ENCODE assay signal across 8 cellular contexts in the genomic region with DNA sequence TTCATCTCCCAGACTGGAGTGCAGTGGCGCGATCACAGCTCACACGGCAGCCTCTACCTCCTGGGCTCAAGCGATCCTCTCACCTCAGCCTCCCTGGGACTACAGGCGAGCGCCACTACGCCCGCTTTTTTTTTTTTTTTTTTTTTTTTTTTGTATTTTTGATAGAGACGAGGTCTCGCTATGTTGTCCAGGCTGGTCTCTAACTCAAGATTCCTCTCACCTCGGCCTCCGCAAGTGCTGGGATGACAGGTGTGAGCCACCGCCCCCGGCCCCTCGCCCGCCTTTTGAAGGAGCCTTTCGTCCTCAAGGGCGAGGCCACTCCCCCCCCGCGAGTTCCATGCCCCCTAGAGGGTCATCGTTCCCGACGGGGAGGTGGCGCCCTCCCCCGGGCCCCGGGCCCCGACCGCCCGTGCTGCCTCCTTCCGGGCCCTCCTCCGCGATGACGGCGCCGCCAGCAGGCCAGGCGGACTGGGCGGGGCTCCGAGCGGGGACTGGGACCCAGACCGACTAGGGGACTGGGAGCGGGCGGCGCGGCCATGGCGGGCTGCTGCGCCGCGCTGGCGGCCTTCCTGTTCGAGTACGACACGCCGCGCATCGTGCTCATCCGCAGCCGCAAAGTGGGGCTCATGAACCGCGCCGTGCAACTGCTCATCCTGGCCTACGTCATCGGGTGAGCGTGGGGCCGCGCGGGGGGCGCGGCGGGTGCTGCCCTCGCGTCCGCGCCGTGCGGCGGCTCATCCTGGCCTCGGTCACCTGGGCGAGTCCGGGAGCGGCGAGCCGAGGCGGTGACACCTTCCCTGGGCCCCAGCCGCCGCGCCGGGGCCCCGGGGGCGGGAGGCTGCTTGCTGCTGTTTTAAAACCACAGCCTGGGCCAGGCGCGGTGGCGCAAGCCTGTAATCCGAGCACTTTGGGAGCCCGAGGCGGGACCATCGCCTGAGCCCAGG. TPM values are rescaled to one million over a fixed set of nuclear protein-coding genes. Genes with fewer than 3 reads are reported as not detected.
DNase-seq lines count a peak whose midpoint lies in the region; TF ChIP-seq lines count a peak whose summit lies in the region.

A gene with protein sequence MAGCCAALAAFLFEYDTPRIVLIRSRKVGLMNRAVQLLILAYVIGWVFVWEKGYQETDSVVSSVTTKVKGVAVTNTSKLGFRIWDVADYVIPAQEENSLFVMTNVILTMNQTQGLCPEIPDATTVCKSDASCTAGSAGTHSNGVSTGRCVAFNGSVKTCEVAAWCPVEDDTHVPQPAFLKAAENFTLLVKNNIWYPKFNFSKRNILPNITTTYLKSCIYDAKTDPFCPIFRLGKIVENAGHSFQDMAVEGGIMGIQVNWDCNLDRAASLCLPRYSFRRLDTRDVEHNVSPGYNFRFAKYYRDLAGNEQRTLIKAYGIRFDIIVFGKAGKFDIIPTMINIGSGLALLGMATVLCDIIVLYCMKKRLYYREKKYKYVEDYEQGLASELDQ (plus strand): TSS at position 501 of the 944 bp plus-strand sequence. CDS start 36 bp downstream, at position 537.

- no peaks in the 10 kb centered on the region; the same call in 1 of the 2 replicates for H3K27me3 ChIP-seq in H9 (ENCODE audit: insufficient read depth, low read length)
- H3K27me3 ChIP-seq in MG63, result no peaks in the 10 kb centered on the region
- H3K27me3 ChIP-seq in thymus (ENCODE audit: control insufficient read depth, insufficient read depth), result no peaks in the 10 kb centered on the region

- H3K36me3 Mint-ChIP-seq in H9 (ENCODE audit: insufficient read depth in 1 of 3, low read depth in 3 of 3) (no peaks in the 10 kb centered on the region), osteocyte (ENCODE audit: unreplicated experiment) (peaks cover 4% of the 10 kb centered on the region)
- peaks cover 26% of the 10 kb centered on the region for H3K36me3 Mint-ChIP-seq in activated naive CD4-positive, alpha-beta T cell treated with anti-CD3 and anti-CD28 coated beads, Interleukin-2, amount 10 ng/mL, durations not matched to agents 7 days and 5 days

- no peaks in the 10 kb centered on the region for H3K79me2 ChIP-seq in H9 (ENCODE audit: insufficient read depth, low read length)

- no peaks in the 10 kb centered on the region for H3K9me3 ChIP-seq in H9 (ENCODE audit: control insufficient read depth, low read depth, low read length)
- H3K9me3 ChIP-seq in MG63, result no peaks in the 10 kb centered on the region
- no peaks in the 10 kb centered on the region for H3K9me3 ChIP-seq in thymus (ENCODE audit: control insufficient read depth)

- H3K27ac Mint-ChIP-seq in H9 (peak within 1 kb of the TSS in 2 of 3 experiments; percentile 7 to 8; a peak in 3 of 7 replicates), osteocyte (ENCODE audit: unreplicated experiment) (peak within 1 kb of the TSS; percentile 73)
- H3K27ac Mint-ChIP-seq in activated naive CD4-positive, alpha-beta T cell treated with anti-CD3 and anti-CD28 coated beads, Interleukin-2, amount 10 ng/mL, durations not matched to agents 7 days and 5 days, result peak within 1 kb of the TSS; percentile 91

- peaks cover 7% of the 10 kb centered on the region in 2 experiments for H3K4me1 Mint-ChIP-seq in H9
- H3K4me1 Mint-ChIP-seq in activated naive CD4-positive, alpha-beta T cell treated with anti-CD3 and anti-CD28 coated beads, Interleukin-2, amount 10 ng/mL, durations not matched to agents 7 days and 5 days, result peaks cover 55% of the 10 kb centered on the region
- peaks cover 17% of the 10 kb centered on the region for H3K4me1 Mint-ChIP-seq in osteocyte (ENCODE audit: unreplicated experiment)

- no peaks in the 10 kb centered on the region for H3K23me2 ChIP-seq in H9 (ENCODE audit: insufficient read length, low read depth, low read length, poor library complexity, severe bottlenecking)

- H3K9me3 Mint-ChIP-seq in H9, result no peaks in the 10 kb centered on the region; a peak in 1 of 5 replicates
- H3K9me3 Mint-ChIP-seq in activated naive CD4-positive, alpha-beta T cell treated with anti-CD3 and anti-CD28 coated beads, Interleukin-2, amount 10 ng/mL, durations not matched to agents 7 days and 5 days, result no peaks in the 10 kb centered on the region
- H3K9me3 Mint-ChIP-seq in osteocyte (ENCODE audit: unreplicated experiment), result no peaks in the 10 kb centered on the region

- H3K36me3 ChIP-seq in MG63 (no peaks in the 10 kb centered on the region), thymus (ENCODE audit: control insufficient read depth, insufficient read depth) (no peaks in the 10 kb centered on the region)

- H3K18ac ChIP-seq in H9 (ENCODE audit: insufficient read length, low read depth, low read length), result peak within 1 kb of the TSS; percentile 73

- peak within 1 kb of the TSS; percentile 56 for H3K9ac ChIP-seq in H9 (ENCODE audit: extremely low read depth, insufficient read length, low read length)

- H3K27ac ChIP-seq in H9 (ENCODE audit: insufficient read length, low read depth, low read length) (no peak within 1 kb of the TSS), thymus (ENCODE audit: low read depth) (peak within 1 kb of the TSS; percentile 90)

- no peak within 1 kb of the TSS for H3K4ac ChIP-seq in H9 (ENCODE audit: low read depth, low read length)

- no peak within 1 kb of the TSS for H3K23ac ChIP-seq in H9 (ENCODE audit: insufficient read length, low read depth, low read length)

- H2BK120ac ChIP-seq in H9 (ENCODE audit: low read depth, low read length, poor library complexity, severe bottlenecking), result no peak within 1 kb of the TSS

- no peak within 1 kb of the TSS for H2BK20ac ChIP-seq in H9 (ENCODE audit: low read depth, low read length, poor library complexity, severe bottlenecking)

- no peak within 1 kb of the TSS for H3T11ph ChIP-seq in H9 (ENCODE audit: low read length)

- peak; percentile 42; the same call in 2 of the 3 replicates for TF ChIP-seq CTCF in H9 (conservative IDR thresholded peaks at IDR 0.05)
- peak; percentile 41 for TF ChIP-seq CTCF in osteocyte (IDR thresholded peaks at IDR 0.05)

- WGBS in H9 (ENCODE audit: extremely low coverage, insufficient read length, low lambda C conversion rate), result no CpG with 5 or more reads among the region's 96 CpGs
- 8% methylated on average over 96 of the region's 96 CpGs for WGBS in thymus

- DNase-seq in GM04503 (ENCODE audit: low read depth), result peak; percentile 21
- DNase-seq in H9, result peak; percentile 93
- peak; percentile 81 for DNase-seq in MG63
- peak; percentile 78 for DNase-seq in SK-MEL-5 (ENCODE audit: low read depth, low spot score)
- peak; percentile 92 for DNase-seq in activated naive CD4-positive, alpha-beta T cell treated with anti-CD3 and anti-CD28 coated beads, Interleukin-2, amount 10 ng/mL, durations not matched to agents 7 days and 5 days
- no peak for DNase-seq in glomerular endothelial cell (ENCODE audit: extremely low read depth, low read depth, low spot score)
- DNase-seq in osteocyte (ENCODE audit: extremely low spot score, unreplicated experiment), result peak; percentile 91

- H3K4me3 Mint-ChIP-seq in H9, result peak within 1 kb of the TSS; percentile 79 to 83
- H3K4me3 Mint-ChIP-seq in activated naive CD4-positive, alpha-beta T cell treated with anti-CD3 and anti-CD28 coated beads, Interleukin-2, amount 10 ng/mL, durations not matched to agents 7 days and 5 days, result peak within 1 kb of the TSS; percentile 85
- H3K4me3 Mint-ChIP-seq in osteocyte (ENCODE audit: unreplicated experiment), result peak within 1 kb of the TSS; percentile 79

- H3K4me2 ChIP-seq in H9 (ENCODE audit: insufficient read depth, insufficient read length, low read length), result peak within 1 kb of the TSS; percentile 42

- no peak within 1 kb of the TSS for H2AFZ ChIP-seq in H9 (ENCODE audit: low read length)

- peaks cover 19% of the 10 kb centered on the region for H3K27me3 Mint-ChIP-seq in H9 (ENCODE audit: low read depth)
- peaks cover 7% of the 10 kb centered on the region for H3K27me3 Mint-ChIP-seq in activated naive CD4-positive, alpha-beta T cell treated with anti-CD3 and anti-CD28 coated beads, Interleukin-2, amount 10 ng/mL, durations not matched to agents 7 days and 5 days
- H3K27me3 Mint-ChIP-seq in osteocyte (ENCODE audit: unreplicated experiment), result no peaks in the 10 kb centered on the region

- H2BK5ac ChIP-seq in H9 (ENCODE audit: insufficient read length, low read length), result no peak within 1 kb of the TSS

- peak within 1 kb of the TSS; percentile 81 for H3K14ac ChIP-seq in H9 (ENCODE audit: insufficient read depth, low read length)

- H3K4me1 ChIP-seq in H9 (ENCODE audit: insufficient read depth, low read length), result no peaks in the 10 kb centered on the region
- peaks cover 3% of the 10 kb centered on the region for H3K4me1 ChIP-seq in thymus (ENCODE audit: control insufficient read depth, insufficient read depth, low read length)

- no peak within 1 kb of the TSS for H4K8ac ChIP-seq in H9 (replicated peaks; ENCODE audit: insufficient read length, low read depth, low read length)

- no peak within 1 kb of the TSS for H2AK5ac ChIP-seq in H9 (ENCODE audit: insufficient read length, low read length)

- H2BK15ac ChIP-seq in H9 (ENCODE audit: low read depth, low read length), result no peak within 1 kb of the TSS

- in situ Hi-C loops in SK-MEL-5 (cut with HindIII; ENCODE audit: low pct_unique_long_range_greater_than_20kb, low sequenced_read_pairs), result no loop called here

- H3K4me3 ChIP-seq in MG63 (peak within 1 kb of the TSS; percentile 65), thymus (ENCODE audit: low read length) (peak within 1 kb of the TSS; percentile 64)

- no peaks in the 10 kb centered on the region for H3K79me1 ChIP-seq in H9 (ENCODE audit: insufficient read depth, low read depth, low read length, poor library complexity, severe bottlenecking)

- CTCF ChIA-PET in activated naive CD4-positive, alpha-beta T cell treated with anti-CD3 and anti-CD28 coated beads, Interleukin-2, amount 10 ng/mL, durations not matched to agents 7 days and 5 days (lab: Charles Lee), result interaction anchor here (0.9 kb wide), 2 partner anchors 14 to 98 kb away, joined by 3 read pairs; no protein-coding TSS in a partner anchor

- H4K91ac ChIP-seq in H9 (ENCODE audit: insufficient read length, low read depth, low read length), result no peak within 1 kb of the TSS

- H2BK12ac ChIP-seq in H9 (ENCODE audit: insufficient read length, low read depth, low read length), result no peak within 1 kb of the TSS

- H4K20me1 ChIP-seq in H9 (ENCODE audit: control insufficient read depth, insufficient read depth, insufficient read length), result no peaks in the 10 kb centered on the region

- H4K5ac ChIP-seq in H9 (ENCODE audit: insufficient read length, low read depth, low read length), result no peak within 1 kb of the TSS

- no peak within 1 kb of the TSS for H3K56ac ChIP-seq in H9 (ENCODE audit: insufficient read length, low read depth, low read length)

RNA-seq across cellular contexts. Expression of the gene that starts here (rescaled TPM):
- 7.9 and 8.1 TPM in 2 replicates for total RNA-seq in H9 (2021)
- total RNA-seq in MG63 (2014; rRNA removed; shearing (Covaris generic); ENCODE audit: low replicate concordance), result 16.5 and 18.7 TPM in 2 replicates
- 158 and 169 TPM in 2 replicates for total RNA-seq in SK-MEL-5 (2014; rRNA removed; shearing (Covaris generic))
- 274 and 290 TPM in 2 replicates for polyA plus RNA-seq in SK-MEL-5 (2015; cell fraction: cytosol; rRNA removed)
- 78.0 and 87.2 TPM in 2 replicates for polyA plus RNA-seq in SK-MEL-5 (2015; cell fraction: nucleus; rRNA removed)
- 204 and 244 TPM in 2 replicates for total RNA-seq in glomerular endothelial cell
- 20.3 and 21.1 TPM in 2 replicates for total RNA-seq in osteocyte
- 15.2 TPM for polyA plus RNA-seq in thymus

Comparison
In these comparisons a context has a peak if more than half of its experiments do, and no peak if none do; other contexts are left out.
1. H3K27ac Mint-ChIP-seq: peak in every context shown above with its lines; median percentile 91 in activated naive CD4-positive, alpha-beta T cell treated with anti-CD3 and anti-CD28 coated beads, Interleukin-2, amount 10 ng/mL, durations not matched to agents 7 days and 5 days; 73 in osteocyte; 8 in H9.